In genomic region chr7:13749666-13750065, GRCh38 we compare ENCODE assay signal across 19 cellular contexts.
DNase-seq lines count a peak whose midpoint lies in the region; FAIRE-seq and TF ChIP-seq lines count a peak whose summit lies in the region.
"Had no signal": no experiment of that assay in that cellular context is flagged by ENCODE, and none has a peak within 500 bp of the region (broad histone marks: within the 10 kb centered on the region; RNA-seq: fewer than 3 reads in every experiment).

No MANE protein-coding gene starts in this region.

- CTCF ChIA-PET in H1 (lab: Charles Lee; ENCODE audit: partially characterized antibody), result no interaction called here

- H3K23me2 ChIP-seq in H1 (ENCODE audit: low read depth, low read length), result no peaks in the 10 kb centered on the region; the same call in 1 of the 2 replicates

- H3K56ac ChIP-seq in H1 (replicated peaks; ENCODE audit: insufficient read length, low read depth, low read length), result no peak overlapping the region

- H3K23ac ChIP-seq in H1 (ENCODE audit: insufficient read length) (no peak overlapping the region), mesenchymal stem cell (ENCODE audit: low read length in 2 of 2) (no peak overlapping the region)

- H2BK120ac ChIP-seq in H1 (replicated peaks; ENCODE audit: low read depth, low read length), result no peak overlapping the region
- no peak overlapping the region for H2BK120ac ChIP-seq in mesenchymal stem cell (ENCODE audit: low read depth, low read length)

- no peak overlapping the region for H3K27ac ChIP-seq in OCI-LY1 (ENCODE audit: low read depth, low read length, poor library complexity, severe bottlenecking)
- no peak overlapping the region for H3K27ac ChIP-seq in H1 (ENCODE audit: low read depth, low read length)
- H3K27ac ChIP-seq in mesenchymal stem cell (ENCODE audit: low read length, poor library complexity, severe bottlenecking), result no peak overlapping the region
- H3K27ac ChIP-seq: 22Rv1, A549, C4-2B, GM23248 had no signal

- no peak for TF ChIP-seq POLR2A in H1 (IDR thresholded peaks at IDR 0.05; ENCODE audit: control extremely low read depth in 1 of 2, low read depth in 2 of 2, low read length in 2 of 2)

- H4K5ac ChIP-seq in H1 (ENCODE audit: insufficient read length, low read depth, low read length), result no peak overlapping the region

- TF ChIP-seq CTCF in OCI-LY1 (IDR thresholded peaks at IDR 0.05; ENCODE audit: low read length) (no peak), H1 (IDR thresholded peaks at IDR 0.05; ENCODE audit: control extremely low read depth in 1 of 3, insufficient read depth in 1 of 3, low read depth in 1 of 3, low read length in 3 of 3) (no peak), GM10266 (IDR thresholded peaks at IDR 0.05; ENCODE audit: control insufficient read depth, insufficient read depth, low read depth, missing control alignments) (no peak)

- no peak overlapping the region for H2BK5ac ChIP-seq in H1 (ENCODE audit: low read depth, low read length)
- no peak overlapping the region for H2BK5ac ChIP-seq in mesenchymal stem cell (ENCODE audit: low read depth, low read length, poor library complexity, severe bottlenecking)

- H3F3A ChIP-seq in OCI-LY1 (ENCODE audit: insufficient read depth, low read length), result no peaks in the 10 kb centered on the region

- H3K4me3 ChIP-seq in OCI-LY1 (ENCODE audit: low read depth, low read length, poor library complexity, severe bottlenecking) (no peak overlapping the region), H1 (ENCODE audit: extremely low read depth in 1 of 4, insufficient read depth in 2 of 4, low read depth in 3 of 4, low read length in 4 of 4) (no peak overlapping the region), mesenchymal stem cell (ENCODE audit: insufficient read depth in 1 of 2, low read depth in 1 of 2, low read length in 2 of 2) (no peak overlapping the region)
- H3K4me3 ChIP-seq: A549, GM23248 had no signal

- H2BK20ac ChIP-seq in H1 (ENCODE audit: low read length), result no peak overlapping the region

- H3K4me2 ChIP-seq in OCI-LY1 (ENCODE audit: low read length) (no peak overlapping the region), H1 (ENCODE audit: insufficient read depth in 1 of 2, low read depth in 2 of 2, low read length in 2 of 2) (0 out of 4 replicates have a peak overlapping the region, but pooled peaks of 1 of the 2 experiments have one; percentile 26), mesenchymal stem cell (ENCODE audit: low read length, poor library complexity, severe bottlenecking) (no peak overlapping the region)
- H3K4me2 ChIP-seq: A549 had no signal

- H3K18ac ChIP-seq in H1 (ENCODE audit: extremely low read depth, low read length), result no peak overlapping the region
- no peak overlapping the region for H3K18ac ChIP-seq in mesenchymal stem cell (ENCODE audit: low read depth in 1 of 2, low read length in 2 of 2)

- H3K9ac ChIP-seq in OCI-LY1 (ENCODE audit: low read length) (no peak overlapping the region), H1 (replicated peaks in 1 of 4; ENCODE audit: extremely low read depth in 1 of 4, low read depth in 3 of 4, low read length in 3 of 4) (no peak overlapping the region), mesenchymal stem cell (ENCODE audit: low read length) (no peak overlapping the region)
- H3K9ac ChIP-seq: GM23248 had no signal

- no peak for TF ChIP-seq RAD21 in H1 (IDR thresholded peaks at IDR 0.05 in 1 of 2, conservative IDR thresholded peaks at IDR 0.05 in 1 of 2; ENCODE audit: low read depth in 2 of 2, low read length in 2 of 2)

- H4K8ac ChIP-seq in H1 (ENCODE audit: extremely low read depth, insufficient read depth, low read length) (no peak overlapping the region), mesenchymal stem cell (ENCODE audit: low read length) (no peak overlapping the region)

- no peak overlapping the region for H2BK15ac ChIP-seq in H1 (ENCODE audit: low read length)
- no peak overlapping the region for H2BK15ac ChIP-seq in mesenchymal stem cell (ENCODE audit: low read depth, poor library complexity, severe bottlenecking)

- H4K91ac ChIP-seq in H1 (replicated peaks; ENCODE audit: insufficient read length, low read length) (peak overlapping the region; percentile 96), mesenchymal stem cell (ENCODE audit: low read length) (no peak overlapping the region)

- peak overlapping the region; percentile 84; the same call in 1 of the 2 replicates for H2AFZ ChIP-seq in OCI-LY1 (ENCODE audit: low read length)
- H2AFZ ChIP-seq in H1 (ENCODE audit: low read length), result no peak overlapping the region
- H2AFZ ChIP-seq in mesenchymal stem cell (ENCODE audit: low read depth, low read length), result no peak overlapping the region

- POLR2A ChIA-PET in H1 (lab: Charles Lee; ENCODE audit: partially characterized antibody), result no interaction called here

- WGBS in H1 (ENCODE audit: extremely low coverage in 1 of 2, insufficient coverage in 1 of 2, insufficient read length in 1 of 2, insufficient replicate concordance in 2 of 2, low coverage in 1 of 2, low lambda C conversion rate in 2 of 2, missing lambda C conversion rate in 1 of 2), 2 experiments, result 76% methylated on average over 3 of the region's 3 CpGs; no CpG with 5 or more reads in 1 of the 2 experiments
- 93% methylated on average over 2 of the region's 3 CpGs for WGBS in mesenchymal stem cell

- H3K36me3 ChIP-seq in OCI-LY1 (ENCODE audit: insufficient read depth, low read length), result no peaks in the 10 kb centered on the region; the same call in 1 of the 2 replicates
- H3K36me3 ChIP-seq in H1 (ENCODE audit: control insufficient read depth in 2 of 4, insufficient read depth in 4 of 4, low read length in 3 of 4), result no peaks in the 10 kb centered on the region
- H3K36me3 ChIP-seq in mesenchymal stem cell (ENCODE audit: control insufficient read depth in 1 of 2, insufficient read depth in 2 of 2, low read depth in 1 of 2, low read length in 2 of 2), result no peaks in the 10 kb centered on the region

- H3K14ac ChIP-seq in H1 (ENCODE audit: insufficient read length) (no peak overlapping the region), mesenchymal stem cell (ENCODE audit: low read length in 2 of 2) (no peak overlapping the region)

- H3K4ac ChIP-seq in H1 (replicated peaks; ENCODE audit: insufficient read length, low read depth, low read length), result no peak overlapping the region
- no peak overlapping the region for H3K4ac ChIP-seq in mesenchymal stem cell (ENCODE audit: low read depth in 1 of 2, low read length in 2 of 2)

- H2AK5ac ChIP-seq in H1 (ENCODE audit: low read depth, low read length) (no peak overlapping the region), mesenchymal stem cell (ENCODE audit: low read length, severe bottlenecking) (no peak overlapping the region)

- H3K27me3 ChIP-seq in OCI-LY1 (ENCODE audit: insufficient read depth, low read length), result no peaks in the 10 kb centered on the region
- no peaks in the 10 kb centered on the region for H3K27me3 ChIP-seq in H1 (replicated peaks in 1 of 4; ENCODE audit: control insufficient read depth in 3 of 4, extremely low read depth in 1 of 4, insufficient read depth in 3 of 4, low read length in 3 of 4)
- no peaks in the 10 kb centered on the region for H3K27me3 ChIP-seq in mesenchymal stem cell (ENCODE audit: control insufficient read depth in 1 of 2, insufficient read depth in 1 of 2, low read length in 2 of 2)

- H4K20me1 ChIP-seq in OCI-LY1 (ENCODE audit: insufficient read depth, low read length) (no peaks in the 10 kb centered on the region), H1 (replicated peaks in 1 of 2; ENCODE audit: control insufficient read depth in 1 of 2, insufficient read depth in 2 of 2, low read length in 2 of 2) (no peaks in the 10 kb centered on the region)

- no peaks in the 10 kb centered on the region for H3K79me2 ChIP-seq in OCI-LY1 (ENCODE audit: insufficient read depth, low read length)
- no peaks in the 10 kb centered on the region for H3K79me2 ChIP-seq in H1 (ENCODE audit: control insufficient read depth in 1 of 2, insufficient read depth in 2 of 2, low read length in 2 of 2)

- no peak for FAIRE-seq in H1 (lab: Jason Lieb, UNC)
- FAIRE-seq: A549, D721Med, GM12891, GM19239, HepG2 had no signal

- H3K9me3 ChIP-seq in OCI-LY1 (ENCODE audit: low read length) (no peaks in the 10 kb centered on the region), H1 (ENCODE audit: insufficient read depth in 2 of 2, low read depth in 1 of 2, low read length in 1 of 2) (no peaks in the 10 kb centered on the region), mesenchymal stem cell (ENCODE audit: control insufficient read depth, low read length) (no peaks in the 10 kb centered on the region)
- H3K9me3 ChIP-seq: A549, Caco-2 had no signal

- H3K4me1 ChIP-seq in OCI-LY1 (ENCODE audit: insufficient read depth, low read length, severe bottlenecking) (peaks cover 22% of the 10 kb centered on the region), H1 (replicated peaks in 1 of 4; ENCODE audit: control insufficient read depth in 3 of 4, insufficient read depth in 4 of 4, low read length in 3 of 4) (peaks cover 0 to 8% (median 3%) of the 10 kb centered on the region in 4 experiments; a peak in 3 of 7 replicates), mesenchymal stem cell (ENCODE audit: control insufficient read depth, insufficient read depth, low read depth, low read length) (no peaks in the 10 kb centered on the region)
- H3K4me1 ChIP-seq: A549, Caco-2 had no signal

- H2BK12ac ChIP-seq in H1 (ENCODE audit: low read depth, low read length), result no peak overlapping the region
- H2BK12ac ChIP-seq in mesenchymal stem cell (ENCODE audit: low read length in 2 of 2), result no peak overlapping the region

- peak; percentile 2 for DNase-seq in NCI-H1694 treated with DMSO at 0.1 percent for 48 hours (lab: John Stamatoyannopoulos, UW)
- DNase-seq in NCI-H1694 (lab: John Stamatoyannopoulos, UW), result no peak
- DNase-seq in H1 (ENCODE audit: low read depth in 1 of 2, low spot score in 2 of 2), result no peak
- no peak for DNase-seq in GM10266 (ENCODE audit: extremely low spot score)
- no peak for DNase-seq in T-helper 1 cell
- no peak for DNase-seq in mesenchymal stem cell
- DNase-seq: AML-193; Caco-2; CD4-positive, alpha-beta T cell; DMS79 treated with DMSO at 0.1 percent for 48 hours; GM23248 had no signal

- TF ChIP-seq EP300 in H1 (IDR thresholded peaks at IDR 0.05; ENCODE audit: borderline replicate concordance in 1 of 2, low read depth in 2 of 2, low read length in 2 of 2), result no peak

- no peaks in the 10 kb centered on the region for H3K79me1 ChIP-seq in H1 (ENCODE audit: low read depth, low read length)
- H3K79me1 ChIP-seq in mesenchymal stem cell (replicated peaks; ENCODE audit: low read length, poor library complexity, severe bottlenecking), result no peaks in the 10 kb centered on the region

- H3K9me2 ChIP-seq in OCI-LY1 (ENCODE audit: low read depth, low read length), result no peaks in the 10 kb centered on the region

TF ChIP-seq in H1, 55 proteins besides CTCF, POLR2A, EP300 and RAD21 (continues in another document):
- TF ChIP-seq KDM4A (IDR thresholded peaks at IDR 0.05; ENCODE audit: low read depth, low read length, severe bottlenecking) (no peak), E2F6 (IDR thresholded peaks at IDR 0.05) (no peak), EGR1 (IDR thresholded peaks at IDR 0.05; ENCODE audit: borderline replicate concordance, low read depth, low read length) (no peak)
